19 cellular contexts compared by ENCODE assay signal in genomic region chr5:101473483-101473882, GRCh38.
DNase-seq lines count a peak whose midpoint lies in the region; ATAC-seq, FAIRE-seq and TF ChIP-seq lines count a peak whose summit lies in the region.
"Had no signal": no experiment of that assay in that cellular context is flagged by ENCODE, and none has a peak within 500 bp of the region (broad histone marks: within the 10 kb centered on the region; RNA-seq: fewer than 3 reads in every experiment).

No MANE protein-coding gene starts in this region.

- no peak for TF ChIP-seq POLR2A in GM12891 (IDR thresholded peaks at IDR 0.05; ENCODE audit: low read depth, low read length)

- TF ChIP-seq CTCF in RWPE1 (conservative IDR thresholded peaks at IDR 0.05; ENCODE audit: low read depth): no peak

- ATAC-seq in HG03442 (IDR thresholded peaks at IDR 0.05; ENCODE audit: unreplicated experiment) (peak; percentile 81), GM19035 (IDR thresholded peaks at IDR 0.05; ENCODE audit: unreplicated experiment) (no peak)
- ATAC-seq: natural killer cell treated with Interleukin-12 subunit alpha and Interleukin-12 subunit beta and Interleukin-15 and Interleukin-18, amount 100 ng/mL, for 72 hours had no signal

- POLR2A ChIA-PET in RWPE1 (lab: Yijun Ruan, JAX; ENCODE audit: low non-redundant PET): no interaction called here

- no peak overlapping the region for H3K27ac ChIP-seq in RWPE1

- CTCF ChIA-PET in RWPE1 (lab: Yijun Ruan, JAX): no interaction called here

- no peak for FAIRE-seq in GM12891 (lab: Jason Lieb, UNC)

- DNase-seq in GM12891 (ENCODE audit: insufficient read length, low spot score) (no peak), RWPE1 (ENCODE audit: low spot score) (peak; percentile 2), glomerular visceral epithelial cell (ENCODE audit: extremely low spot score) (peak; percentile 51), NCI-H187 treated with DMSO at 0.1 percent for 48 hours (lab: John Stamatoyannopoulos, UW) (no peak), SW480 (ENCODE audit: low spot score) (no peak)
- DNase-seq in activated naive CD4-positive, alpha-beta T cell treated with Interleukin-2 at 50 U/mL for 16 hours: no peak
- DNase-seq: activated CD4-positive, CD25-positive, alpha-beta regulatory T cell; activated naive CD4-positive, alpha-beta T cell treated with anti-CD3 and anti-CD28 coated beads for 36 hours; BE2C; central memory CD4-positive, alpha-beta T cell; DMS153; NCI-H1417 treated with DMSO at 0.1 percent for 48 hours; NCI-H226; retina; SK-N-SH; stimulated activated CD4-positive, alpha-beta T cell treated with anti-CD3 and anti-CD28 coated beads, Interleukin-1b, Interleukin-23, amount 100 ng/mL, for 48 hours had no signal

TF ChIP-seq in GM12891, 5 proteins besides CTCF, POLR2A, EP300 and RAD21:
- TF ChIP-seq POU2F2 (IDR thresholded peaks at IDR 0.05; ENCODE audit: low read depth, low read length): no peak
- peak; percentile 18 for TF ChIP-seq PAX5 (IDR thresholded peaks at IDR 0.05; ENCODE audit: insufficient read depth, low read length, severe bottlenecking)
- no peak for TF ChIP-seq TAF1 (IDR thresholded peaks at IDR 0.05; ENCODE audit: low read depth, low read length)
- TF ChIP-seq SPI1 (IDR thresholded peaks at IDR 0.05; ENCODE audit: low read depth, low read length): no peak
- no peak for TF ChIP-seq POLR2AphosphoS5 (IDR thresholded peaks at IDR 0.05; ENCODE audit: low read depth, low read length)

Comparison
In these comparisons a context has a peak if more than half of its experiments do, and no peak if none do; other contexts are left out.
1. DNase-seq: peak in RWPE1 (single experiment) and glomerular visceral epithelial cell (single experiment); none in GM12891 (single experiment), NCI-H187 treated with DMSO at 0.1 percent for 48 hours (single experiment), SW480 (single experiment) and activated naive CD4-positive, alpha-beta T cell treated with Interleukin-2 at 50 U/mL for 16 hours (single experiment).